ENCODE assay signal across 8 cellular contexts in genomic region chr11:85663781-85664560, GRCh38. TPM values are rescaled to one million over a fixed set of nuclear protein-coding genes. Genes with fewer than 3 reads are reported as not detected.
A peak's percentile ranks its signal among the peaks of the same experiment; 100 is the strongest.
DNase-seq lines count a peak whose midpoint lies in the region; ATAC-seq lines count a peak whose summit lies in the region.

No MANE protein-coding gene starts in this region.

- H3K27ac ChIP-seq in esophagus (ENCODE audit: low read depth in 2 of 2, low read length in 1 of 2) (peak overlapping the region; percentile 95 to 99), muscle layer of duodenum (ENCODE audit: low read length) (peak overlapping the region; percentile 93)

- H3K4me1 ChIP-seq in esophagus (ENCODE audit: control insufficient read depth in 2 of 2, insufficient read depth in 2 of 2, low read length in 1 of 2) (no peaks in the 10 kb centered on the region), muscle layer of duodenum (ENCODE audit: control insufficient read depth in 1 of 2, insufficient read depth in 2 of 2, low read length in 2 of 2) (peaks cover 0 to 35% of the 10 kb centered on the region in 2 donors)

- H3K4me3 ChIP-seq in esophagus (ENCODE audit: low read depth in 1 of 2, low read length in 2 of 2): peak overlapping the region; percentile 93 to 99
- H3K4me3 ChIP-seq in muscle layer of duodenum (ENCODE audit: low read depth in 1 of 2, low read length in 2 of 2): peak overlapping the region; percentile 91 to 96

- H3K36me3 ChIP-seq in esophagus (ENCODE audit: control insufficient read depth in 2 of 2, insufficient read depth in 2 of 2, low read length in 1 of 2): no peaks in the 10 kb centered on the region
- peaks cover 3 to 10% of the 10 kb centered on the region in 2 donors for H3K36me3 ChIP-seq in muscle layer of duodenum (ENCODE audit: control insufficient read depth in 1 of 2, insufficient read depth in 2 of 2, low read length in 2 of 2)

- DNase-seq in Caki2 (ENCODE audit: low read depth) (peak; percentile 75), NOMO-1 treated with dmso at 0.1 percent for 144 hours (lab: John Stamatoyannopoulos, UW; ENCODE audit: unreplicated experiment) (peak; percentile 65), activated T-cell treated with anti-CD3 and anti-CD28 coated beads for 4 hours (peak; percentile 78)
- DNase-seq in stimulated activated CD8-positive, alpha-beta memory T cell treated with anti-CD3 and anti-CD28 coated beads, Interleukin-7, amount 100 ng/mL, for 48 hours (ENCODE audit: extremely low read depth in 1 of 2, low read depth in 1 of 2): peak; percentile 73 to 76

- in situ Hi-C loops in Caki2 (cut with HindIII; ENCODE audit: low pct_unique_long_range_greater_than_20kb, low sequenced_read_pairs): no loop called here

- ATAC-seq in GM19452 (IDR thresholded peaks at IDR 0.05; ENCODE audit: unreplicated experiment): peak; percentile 62
- ATAC-seq in HG03565 (IDR thresholded peaks at IDR 0.05; ENCODE audit: unreplicated experiment): peak; percentile 54

- WGBS in esophagus, 2 donors: 0 to 1% methylated on average over 70 of the region's 70 CpGs

- no peaks in the 10 kb centered on the region for H3K27me3 ChIP-seq in esophagus (ENCODE audit: control insufficient read depth in 1 of 2, insufficient read depth in 2 of 2, low read length in 2 of 2)
- H3K27me3 ChIP-seq in muscle layer of duodenum (ENCODE audit: low read depth, low read length): no peaks in the 10 kb centered on the region

- H3K9me3 ChIP-seq in esophagus (ENCODE audit: control insufficient read depth in 2 of 2, insufficient read depth in 1 of 2, low read depth in 1 of 2, low read length in 1 of 2): peaks cover 0 to 3% of the 10 kb centered on the region in 2 donors
- no peaks in the 10 kb centered on the region for H3K9me3 ChIP-seq in muscle layer of duodenum (ENCODE audit: control insufficient read depth in 1 of 2, low read length in 2 of 2)

RNA-seq across cellular contexts. Expression of gene CREBZF, which starts 1.0 kb away (rescaled TPM):
- 27.3 and 34.2 TPM in 2 replicates for total RNA-seq in Caki2 (2014; rRNA removed; shearing (Covaris generic); ENCODE audit: low replicate concordance)
- polyA plus RNA-seq in esophagus: 10 to 100 TPM; 15.5 to 19.0 TPM

RNA-seq across cellular contexts. Expression of gene TMEM126A, which starts 16.2 kb away (rescaled TPM):
- 26.8 and 30.6 TPM in 2 replicates for total RNA-seq in Caki2 (2014; rRNA removed; shearing (Covaris generic); ENCODE audit: low replicate concordance)
- 10 to 100 TPM; 33.3 to 45.6 TPM for polyA plus RNA-seq in esophagus

RNA-seq across cellular contexts. Expression of gene CCDC89, which starts 22.0 kb away (rescaled TPM):
- 0.30 TPM in 1 of 2 replicates, not detected in the other for total RNA-seq in Caki2 (2014; rRNA removed; shearing (Covaris generic); ENCODE audit: low replicate concordance)
- under 1 TPM; 0.08 to 0.14 TPM for polyA plus RNA-seq in esophagus

RNA-seq across cellular contexts. Expression of gene TMEM126B, which starts 35.6 kb away (rescaled TPM):
- 48.0 and 49.5 TPM in 2 replicates for total RNA-seq in Caki2 (2014; rRNA removed; shearing (Covaris generic); ENCODE audit: low replicate concordance)
- 10 to 100 TPM; 34.4 to 54.7 TPM for polyA plus RNA-seq in esophagus

RNA-seq across cellular contexts. Expression of gene DLG2, which starts 36.8 kb away (rescaled TPM):
- 0.06 and 0.20 TPM in 2 replicates for total RNA-seq in Caki2 (2014; rRNA removed; shearing (Covaris generic); ENCODE audit: low replicate concordance)
- polyA plus RNA-seq in esophagus: 1 to 10 TPM; 2.6 to 6.7 TPM

Comparison
In these comparisons a context has a peak if more than half of its experiments do, and no peak if none do; other contexts are left out.
1. Peak in every context shown above with its lines: DNase-seq, ATAC-seq, H3K4me3 ChIP-seq and H3K27ac ChIP-seq.